In the genomic region with DNA sequence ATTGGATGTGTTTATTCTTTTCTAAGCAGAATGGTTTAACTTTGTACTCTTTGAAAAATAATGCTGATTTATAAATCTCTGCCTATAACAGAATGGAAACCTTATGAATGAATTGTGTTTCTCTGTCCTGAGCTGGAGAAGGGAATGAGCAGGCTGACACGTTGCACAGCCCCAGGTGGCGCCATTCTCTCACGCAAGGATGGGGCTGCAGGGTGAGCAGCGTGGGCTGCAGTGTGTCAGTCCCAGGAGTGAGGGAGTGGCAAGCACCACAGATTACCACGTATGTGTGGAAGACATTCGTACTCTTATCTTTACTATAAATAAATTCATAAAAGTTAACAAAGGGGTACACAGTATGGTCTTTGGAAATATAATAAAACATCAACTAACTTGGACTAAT, we compare ENCODE assay signal across 7 cellular contexts. TPM values are rescaled to one million over a fixed set of nuclear protein-coding genes. Genes with fewer than 3 reads are reported as not detected.
DNase-seq lines count a peak whose midpoint lies in the region; FAIRE-seq and TF ChIP-seq lines count a peak whose summit lies in the region.

No MANE protein-coding gene starts in this region.

- H3K9me3 ChIP-seq in esophagus squamous epithelium (no peaks in the 10 kb centered on the region), neural progenitor cell (ENCODE audit: low read depth) (no peaks in the 10 kb centered on the region)

- TF ChIP-seq CTCF in RWPE1 (conservative IDR thresholded peaks at IDR 0.05; ENCODE audit: low read depth), result peak; percentile 37
- TF ChIP-seq CTCF in esophagus squamous epithelium (IDR thresholded peaks at IDR 0.05), result peak; percentile 25 to 63 (median 38)
- peak; percentile 75 for TF ChIP-seq CTCF in neural progenitor cell (IDR thresholded peaks at IDR 0.05)
- no peak for TF ChIP-seq CTCF in lower leg skin (IDR thresholded peaks at IDR 0.05)

- no peaks in the 10 kb centered on the region for H3K27me3 Mint-ChIP-seq in neural progenitor cell (ENCODE audit: insufficient read depth, low read depth)

- H3K79me2 ChIP-seq in neural progenitor cell (ENCODE audit: low read depth), result no peaks in the 10 kb centered on the region

- peak; percentile 72 for FAIRE-seq in HTR-8/SVneo (lab: Jason Lieb, UNC)

- peaks cover 0 to 66% (median 0%) of the 10 kb centered on the region in 3 donors for H3K36me3 ChIP-seq in esophagus squamous epithelium
- no peaks in the 10 kb centered on the region for H3K36me3 ChIP-seq in neural progenitor cell

- H3K27ac ChIP-seq in RWPE1 (no peak overlapping the region), esophagus squamous epithelium (no peak overlapping the region), neural progenitor cell (no peak overlapping the region)

- TF ChIP-seq POLR2A in esophagus squamous epithelium (IDR thresholded peaks at IDR 0.05), result no peak
- TF ChIP-seq POLR2A in lower leg skin (IDR thresholded peaks at IDR 0.05), result no peak

- no peaks in the 10 kb centered on the region for H4K20me1 ChIP-seq in neural progenitor cell (ENCODE audit: low read depth)

- H3K4me3 ChIP-seq in esophagus squamous epithelium (no peak overlapping the region), neural progenitor cell (no peak overlapping the region), lower leg skin (ENCODE audit: low read depth, poor library complexity, severe bottlenecking) (no peak overlapping the region)

- H3K27ac Mint-ChIP-seq in neural progenitor cell, result peak overlapping the region; percentile 83

- no peaks in the 10 kb centered on the region for H3F3A ChIP-seq in neural progenitor cell (ENCODE audit: low read depth)

- no peak overlapping the region for H2AFZ ChIP-seq in neural progenitor cell (replicated peaks)

- CTCF ChIA-PET in RWPE1 (lab: Yijun Ruan, JAX), result no interaction called here

- H3K4me1 ChIP-seq in esophagus squamous epithelium, result no peaks in the 10 kb centered on the region
- H3K4me1 ChIP-seq in neural progenitor cell, result no peaks in the 10 kb centered on the region

- no peak overlapping the region for H3K9ac ChIP-seq in neural progenitor cell

- 33 to 37% methylated on average over 6 of the region's 6 CpGs for WGBS in esophagus squamous epithelium, 2 donors
- 41 to 49% methylated on average over 6 of the region's 6 CpGs for WGBS in lower leg skin, 2 donors

- H3K9me3 Mint-ChIP-seq in neural progenitor cell, result no peaks in the 10 kb centered on the region

- H3K4me1 Mint-ChIP-seq in neural progenitor cell, result no peaks in the 10 kb centered on the region

- H3K27me3 ChIP-seq in esophagus squamous epithelium (no peaks in the 10 kb centered on the region), neural progenitor cell (no peaks in the 10 kb centered on the region)

- H3K4me3 Mint-ChIP-seq in neural progenitor cell, result no peak overlapping the region

- peaks cover 2% of the 10 kb centered on the region for H3K36me3 Mint-ChIP-seq in neural progenitor cell

- POLR2A ChIA-PET in RWPE1 (lab: Yijun Ruan, JAX; ENCODE audit: low non-redundant PET), result no interaction called here

- intact Hi-C loops in esophagus squamous epithelium (cut with DNase I) (no loop called here), lower leg skin (cut with DNase I; ENCODE audit: low total_unique reads) (no loop called here)

- DNase-seq in GM03348 (ENCODE audit: low spot score), result peak; percentile 35
- DNase-seq in HTR-8/SVneo (ENCODE audit: insufficient read length, low spot score), result no peak
- no peak for DNase-seq in RWPE1 (ENCODE audit: low spot score)
- DNase-seq in esophagus squamous epithelium (lab: John Stamatoyannopoulos, UW), result no peak
- DNase-seq in neural progenitor cell (ENCODE audit: low spot score), result peak; percentile 69
- DNase-seq in activated gamma-delta T cell (lab: John Stamatoyannopoulos, UW), result no peak
- no peak for DNase-seq in lower leg skin (ENCODE audit: low spot score in 2 of 2)

- H3K4me2 ChIP-seq in neural progenitor cell, result no peak overlapping the region

RNA-seq across cellular contexts. Expression of a gene that starts 33.4 kb away (rescaled TPM):
- total RNA-seq in esophagus squamous epithelium, result 10 to 100 TPM; 13.7 to 22.2 (median 17.5) TPM
- 11.3 and 13.0 TPM in 2 replicates for total RNA-seq in neural progenitor cell (ENCODE audit: low replicate concordance)
- 10 to 100 TPM; 11.1 to 13.8 (median 12.5) TPM for total RNA-seq in lower leg skin

Comparison
In these comparisons a context has a peak if more than half of its experiments do, and no peak if none do; other contexts are left out.
1. DNase-seq: peak in GM03348 (single experiment) and neural progenitor cell (single experiment); none in HTR-8/SVneo (single experiment), RWPE1 (single experiment), esophagus squamous epithelium (single experiment), activated gamma-delta T cell (single experiment) and lower leg skin (0 of 2).
2. CTCF ChIP-seq: peak in RWPE1 (single experiment), esophagus squamous epithelium (6 of 6) and neural progenitor cell (single experiment); none in lower leg skin (0 of 3).